8 cellular contexts compared by ENCODE assay signal in genomic region chr6:83853968-83854501, GRCh38. TPM values are rescaled to one million over a fixed set of nuclear protein-coding genes. Genes with fewer than 3 reads are reported as not detected.
A peak's percentile ranks its signal among the peaks of the same experiment; 100 is the strongest.
DNase-seq lines count a peak whose midpoint lies in the region; ATAC-seq, FAIRE-seq and TF ChIP-seq lines count a peak whose summit lies in the region.

No MANE protein-coding gene starts in this region.

- peaks cover 8% of the 10 kb centered on the region for H3K27me3 ChIP-seq in CD4-positive, alpha-beta memory T cell (ENCODE audit: insufficient read depth, low read length)
- peaks cover 7 to 15% of the 10 kb centered on the region in 2 experiments; a peak in 2 of 4 replicates for H3K27me3 ChIP-seq in GM12878 (replicated peaks in 1 of 2; ENCODE audit: control insufficient read depth in 2 of 2, insufficient read depth in 2 of 2, low read length in 1 of 2)

- CTCF ChIA-PET in CD4-positive, alpha-beta memory T cell (lab: Charles Lee; ENCODE audit: partially characterized antibody): no interaction called here
- CTCF ChIA-PET in GM12878 (lab: Yijun Ruan, JAX): no interaction called here

- SMC1A ChIA-PET in GM12878 (lab: Charles Lee; ENCODE audit: uncharacterized antibody, unreplicated experiment): no interaction called here

- no peak for TF ChIP-seq RAD21 in GM12878 (IDR thresholded peaks at IDR 0.05; ENCODE audit: insufficient read depth, low read depth, low read length)

- peaks cover 0 to 2% (median 0%) of the 10 kb centered on the region in 8 donors for H3K9me3 Mint-ChIP-seq in CD4-positive, alpha-beta memory T cell
- H3K9me3 Mint-ChIP-seq in naive B cell: peaks cover 0 to 9% (median 0%) of the 10 kb centered on the region in 7 donors

- TF ChIP-seq POLR2A in GM12878 (IDR thresholded peaks at IDR 0.05; ENCODE audit: low read depth, low read length): no peak
- no peak for TF ChIP-seq POLR2A in GM12892 (IDR thresholded peaks at IDR 0.05; ENCODE audit: low read depth, low read length)

- H3K27me3 Mint-ChIP-seq in CD4-positive, alpha-beta memory T cell: peaks cover 44 to 47% of the 10 kb centered on the region in 2 donors
- H3K27me3 Mint-ChIP-seq in naive B cell: peaks cover 54 to 64% (median 59%) of the 10 kb centered on the region in 3 donors

- no TSS peak for BruUV-seq in GM12878 (replicated peaks; lab: Mats Ljungman, UMichigan)

- no peaks in the 10 kb centered on the region for H3K36me3 ChIP-seq in CD4-positive, alpha-beta memory T cell (ENCODE audit: insufficient read depth, low read length)
- H3K36me3 ChIP-seq in GM12878 (ENCODE audit: control insufficient read depth in 2 of 2, insufficient read depth in 2 of 2, low read length in 1 of 2): no peaks in the 10 kb centered on the region

- H3K27ac Mint-ChIP-seq in CD4-positive, alpha-beta memory T cell: peak overlapping the region in 1 of 7 donors; percentile 59
- H3K27ac Mint-ChIP-seq in naive B cell: no peak overlapping the region

- FAIRE-seq in GM12878 (lab: Jason Lieb, UNC) (no peak), GM12892 (lab: Jason Lieb, UNC) (no peak)

- TF ChIP-seq EP300 in GM12878 (IDR thresholded peaks at IDR 0.05; ENCODE audit: borderline replicate concordance in 1 of 2, control insufficient read depth in 1 of 2, low read depth in 2 of 2, low read length in 2 of 2): no peak

- RAD21 ChIA-PET in GM12878 (lab: Charles Lee; ENCODE audit: unreplicated experiment): interaction anchor here (1.7 kb wide), 1 partner anchor 239 kb away, joined by 4 read pairs; no protein-coding TSS in a partner anchor

- H3K9ac ChIP-seq in GM12878 (ENCODE audit: control insufficient read depth, insufficient read depth, low read length): no peak overlapping the region

- no peaks in the 10 kb centered on the region for H3K79me2 ChIP-seq in GM12878 (ENCODE audit: control insufficient read depth, insufficient read depth, low read length)

- H3K4me3 ChIP-seq in CD4-positive, alpha-beta memory T cell (ENCODE audit: low read length in 2 of 2): no peak overlapping the region
- H3K4me3 ChIP-seq in GM12878: no peak overlapping the region

- H3K9me3 ChIP-seq in CD4-positive, alpha-beta memory T cell (ENCODE audit: control insufficient read depth in 1 of 2, low read length in 2 of 2): no peaks in the 10 kb centered on the region
- no peaks in the 10 kb centered on the region for H3K9me3 ChIP-seq in GM12878 (replicated peaks; ENCODE audit: control insufficient read depth, insufficient read depth, low read length)

- no peaks in the 10 kb centered on the region for H4K20me1 ChIP-seq in GM12878 (ENCODE audit: control insufficient read depth, insufficient read depth)

- POLR2A ChIA-PET in CD4-positive, alpha-beta memory T cell (lab: Charles Lee; ENCODE audit: partially characterized antibody): no interaction called here
- POLR2A ChIA-PET in GM12878 (lab: Charles Lee): no interaction called here

- peaks cover 8 to 24% (median 13%) of the 10 kb centered on the region in 4 donors for H3K4me1 Mint-ChIP-seq in CD4-positive, alpha-beta memory T cell
- H3K4me1 Mint-ChIP-seq in naive B cell: peaks cover 14 to 17% (median 15%) of the 10 kb centered on the region in 3 donors

- H3K4me1 ChIP-seq in CD4-positive, alpha-beta memory T cell (ENCODE audit: insufficient read depth, low read length): peaks cover 20% of the 10 kb centered on the region
- H3K4me1 ChIP-seq in GM12878 (ENCODE audit: control insufficient read depth, insufficient read depth, low read length): no peaks in the 10 kb centered on the region; the same call in 1 of the 2 replicates

- no peak overlapping the region for H3K27ac ChIP-seq in CD4-positive, alpha-beta memory T cell (ENCODE audit: low read depth, low read length)
- no peak overlapping the region for H3K27ac ChIP-seq in GM12878 (ENCODE audit: control insufficient read depth, insufficient read depth)

- H3K36me3 Mint-ChIP-seq in CD4-positive, alpha-beta memory T cell: no peaks in the 10 kb centered on the region
- H3K36me3 Mint-ChIP-seq in naive B cell: no peaks in the 10 kb centered on the region

- in situ Hi-C loops in GM12878 (cut with MboI): no loop called here

- DNase-seq in CD4-positive, alpha-beta memory T cell: no peak
- DNase-seq in HPDE6-E6E7 (ENCODE audit: extremely low spot score) (peak; percentile 17), GM12878 (ENCODE audit: low read depth, low spot score) (no peak), naive B cell (no peak), RPMI8226 (no peak), EL (no peak), GM12892 (ENCODE audit: insufficient read length) (no peak)

- intact Hi-C loops in CD4-positive, alpha-beta memory T cell (cut with micrococcal nuclease): no loop called here
- intact Hi-C loops in GM12878 (cut with micrococcal nuclease; ENCODE audit: unreplicated experiment): no loop called here

- peak overlapping the region; percentile 72; the same call in 1 of the 2 replicates for H3K4me2 ChIP-seq in GM12878 (ENCODE audit: control insufficient read depth, insufficient read depth)

- H2AFZ ChIP-seq in GM12878 (ENCODE audit: control insufficient read depth, low read depth, low read length): no peak overlapping the region

- no peak for TF ChIP-seq CTCF in GM12878 (IDR thresholded peaks at IDR 0.05 in 2 of 3, conservative IDR thresholded peaks at IDR 0.05 in 1 of 3; ENCODE audit: control insufficient read depth in 2 of 3, extremely low read depth in 1 of 3, insufficient read depth in 1 of 3, low read depth in 3 of 3, low read length in 3 of 3)

- peak overlapping the region in 7 of 8 donors; percentile 42 to 70 (median 59) for H3K4me3 Mint-ChIP-seq in CD4-positive, alpha-beta memory T cell
- H3K4me3 Mint-ChIP-seq in naive B cell: peak overlapping the region; percentile 12 to 88 (median 80)

- ATAC-seq in GM12878 (no peak; the same call in 2 of the 3 replicates), naive B cell (ENCODE audit: low read depth in 2 of 2) (no peak), GM19455 (IDR thresholded peaks at IDR 0.05; ENCODE audit: unreplicated experiment) (no peak)

- 40% methylated on average over 19 of the region's 20 CpGs for WGBS in GM12878 (ENCODE audit: insufficient coverage, insufficient replicate concordance, low lambda C conversion rate, missing lambda C conversion rate)

TF ChIP-seq in GM12878, 131 proteins besides CTCF, POLR2A, EP300 and RAD21:
- TF ChIP-seq YY1 (IDR thresholded peaks at IDR 0.05; ENCODE audit: low read depth, low read length) (no peak), PKNOX1 (IDR thresholded peaks at IDR 0.05) (0 out of 2 replicates have a peak, but pooled peaks have one; percentile 16)

RNA-seq across cellular contexts. Expression of gene RIPPLY2, which starts 0.9 kb away (rescaled TPM):
- not detected for total RNA-seq in CD4-positive, alpha-beta memory T cell
- not detected for polyA plus RNA-seq in CD4-positive, alpha-beta memory T cell
- total RNA-seq in GM12878 (2013; cell fraction: nucleolus; rRNA removed): not detected in 2 replicates
- total RNA-seq in GM12878 (2014; rRNA removed) (0.33 and 0.51 TPM in 2 replicates), GM12878 (2014; rRNA removed; fragmentation: Illumina TruSeq; extraction: Trizol) (0.18 TPM in 1 of 2 replicates, not detected in the other), GM12878 (2021) (0.77 TPM in 1 of 2 replicates, not detected in the other)
- not detected for polyA plus RNA-seq in GM12878 (2011; ENCODE audit: low read depth)
- polyA plus RNA-seq in GM12878 (2011; rRNA removed) (0.01 TPM in 1 of 2 replicates, not detected in the other), GM12878 (2014; fragmentation: Illumina TruSeq; extraction: Trizol) (0.09 TPM in 1 of 2 replicates, not detected in the other), GM12878 (2014; fragmentation: Nextera tagmentation; extraction: Ambion mirVana) (not detected), GM12878 (2014; rRNA removed) (0.17 TPM in 1 of 2 replicates, not detected in the other), GM12878 (2016; fragmentation: Nextera tagmentation; extraction: Ambion mirVana) (not detected), naive B cell (ENCODE audit: low read depth in 6 of 6) (not detected)
- not detected in 2 replicates for polyA plus RNA-seq in GM12878 (2011; cell fraction: cytosol; rRNA removed)
- polyA plus RNA-seq in GM12878 (2011; cell fraction: nucleus; rRNA removed): 0.03 TPM in 2 replicates
- polyA plus RNA-seq in GM12878 (2012): not detected in 2 replicates
- not detected in 2 replicates for polyA minus RNA-seq in GM12878 (2011; rRNA and poly(A)+ RNA removed)
- polyA minus RNA-seq in GM12878 (2011; cell fraction: cytosol; rRNA and poly(A)+ RNA removed): not detected in 2 replicates
- polyA minus RNA-seq in GM12878 (2011; cell fraction: nucleus; rRNA and poly(A)+ RNA removed): not detected in 2 replicates
- not detected for polyA plus RNA-seq in GM12892 (2012; ENCODE audit: missing spikeins)

RNA-seq across cellular contexts. Expression of gene CYB5R4, which starts 5.5 kb away (rescaled TPM):
- 10 to 100 TPM; 24.0 to 26.2 TPM for total RNA-seq in CD4-positive, alpha-beta memory T cell
- polyA plus RNA-seq in CD4-positive, alpha-beta memory T cell: 10 to 100 TPM; 32.0 to 45.2 TPM
- total RNA-seq in GM12878 (2013; cell fraction: nucleolus; rRNA removed): 23.2 and 27.3 TPM in 2 replicates
- total RNA-seq in GM12878 (2014; rRNA removed) (23.3 and 27.6 TPM in 2 replicates), GM12878 (2014; rRNA removed; fragmentation: Illumina TruSeq; extraction: Trizol) (19.1 and 23.7 TPM in 2 replicates), GM12878 (2021) (33.2 and 36.9 TPM in 2 replicates)
- polyA plus RNA-seq in GM12878 (2011; ENCODE audit: low read depth): 6.2 TPM
- polyA plus RNA-seq in GM12878 (2011; rRNA removed) (33.7 and 59.6 TPM in 2 replicates), GM12878 (2014; fragmentation: Illumina TruSeq; extraction: Trizol) (24.6 and 32.5 TPM in 2 replicates), GM12878 (2014; fragmentation: Nextera tagmentation; extraction: Ambion mirVana) (10 to 100 TPM; 13.4 to 16.9 TPM), GM12878 (2014; rRNA removed) (28.2 and 30.4 TPM in 2 replicates), GM12878 (2016; fragmentation: Nextera tagmentation; extraction: Ambion mirVana) (10 to 100 TPM; 57.2 to 61.1 TPM), naive B cell (ENCODE audit: low read depth in 6 of 6) (10 to 100 TPM; 69.3 to 83.5 (median 72.4) TPM)
- polyA plus RNA-seq in GM12878 (2011; cell fraction: cytosol; rRNA removed): 8.1 and 8.2 TPM in 2 replicates
- 7.0 and 9.9 TPM in 2 replicates for polyA plus RNA-seq in GM12878 (2011; cell fraction: nucleus; rRNA removed)
- 13.5 and 18.9 TPM in 2 replicates for polyA plus RNA-seq in GM12878 (2012)
- polyA minus RNA-seq in GM12878 (2011; rRNA and poly(A)+ RNA removed): 10.0 and 10.9 TPM in 2 replicates
- 10.7 and 10.8 TPM in 2 replicates for polyA minus RNA-seq in GM12878 (2011; cell fraction: cytosol; rRNA and poly(A)+ RNA removed)
- 13.4 and 20.0 TPM in 2 replicates for polyA minus RNA-seq in GM12878 (2011; cell fraction: nucleus; rRNA and poly(A)+ RNA removed)
- polyA plus RNA-seq in GM12892 (2012; ENCODE audit: missing spikeins): 17.7 TPM
